12 cellular contexts compared by ENCODE assay signal in the genomic region with DNA sequence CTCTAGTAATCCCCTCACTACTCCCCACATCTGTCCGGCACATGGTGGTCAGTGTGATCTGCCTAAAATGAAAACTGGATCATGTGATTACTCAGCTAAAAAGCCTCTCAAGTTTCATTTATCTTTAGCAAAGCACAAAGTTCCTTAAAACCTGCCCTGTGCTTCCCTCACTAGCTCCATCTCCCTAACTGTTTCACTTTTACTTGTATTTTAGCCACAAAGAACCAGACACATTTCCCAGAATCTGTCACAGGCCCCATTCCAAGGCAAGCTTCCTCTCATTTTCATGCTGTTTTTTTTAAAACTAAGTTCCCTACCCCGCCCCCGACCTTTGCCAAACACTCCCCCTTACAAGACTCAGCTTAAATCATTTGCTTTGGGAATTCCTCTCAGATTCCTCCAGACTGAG. TPM values are rescaled to one million over a fixed set of nuclear protein-coding genes. Genes with fewer than 3 reads are reported as not detected.
DNase-seq lines count a peak whose midpoint lies in the region; ATAC-seq and TF ChIP-seq lines count a peak whose summit lies in the region.
"Had no signal": no experiment of that assay in that cellular context is flagged by ENCODE, and none has a peak within 500 bp of the region (broad histone marks: within the 10 kb centered on the region; RNA-seq: fewer than 3 reads in every experiment).

No MANE protein-coding gene starts in this region.

- BruUV-seq in MCF 10A (replicated peaks; lab: Mats Ljungman, UMichigan): no TSS peak

- intact Hi-C loops in breast epithelium (cut with DNase I; ENCODE audit: low total_unique reads) (no loop called here), MCF 10A (cut with micrococcal nuclease) (no loop called here), heart right ventricle (cut with DNase I) (no loop called here), vagina (cut with DNase I) (loop anchor here (10.0 kb wide), 1 partner anchor 265 kb away; a partner anchor contains a TSS), dorsolateral prefrontal cortex (cut with DNase I) (loop anchor here (10.0 kb wide), 2 partner anchors 235 to 265 kb away; a partner anchor contains a TSS)

- no peak overlapping the region for H3K27ac Mint-ChIP-seq in MCF 10A (ENCODE audit: low read depth, unreplicated experiment)

- H3K4me3 ChIP-seq in breast epithelium (no peak overlapping the region), heart right ventricle (peak overlapping the region in 1 of 10 donors; percentile 6), vagina (no peak overlapping the region), dorsolateral prefrontal cortex (no peak overlapping the region)

- H3K27me3 Mint-ChIP-seq in MCF 10A (ENCODE audit: insufficient read depth, unreplicated experiment): no peaks in the 10 kb centered on the region

- CTCF ChIA-PET in MCF 10A (lab: Yijun Ruan, JAX): interaction anchor here (0.7 kb wide), 1 partner anchor 89 kb away, joined by 3 read pairs; no protein-coding TSS in a partner anchor

- H3K36me3 Mint-ChIP-seq in MCF 10A (ENCODE audit: insufficient read depth, unreplicated experiment): no peaks in the 10 kb centered on the region

- H3K4me3 Mint-ChIP-seq in MCF 10A (ENCODE audit: unreplicated experiment): no peak overlapping the region

- H3K4me1 ChIP-seq in breast epithelium (no peaks in the 10 kb centered on the region), heart right ventricle (peaks cover 4 to 45% (median 10%) of the 10 kb centered on the region in 9 donors), vagina (peaks cover 7% of the 10 kb centered on the region)

- ATAC-seq in heart right ventricle (peak in 7 of 8 donors; percentile 71 to 91 (median 83)), omental fat pad (ENCODE audit: low FRiP score) (peak; percentile 81)
- ATAC-seq: activated CD4-positive, CD25-positive, alpha-beta regulatory T cell treated with anti-CD3 and anti-CD28 coated beads, Interleukin-2, amount 50 U/mL, for 24 hours had no signal

- no peaks in the 10 kb centered on the region for H3K9me3 Mint-ChIP-seq in MCF 10A (ENCODE audit: unreplicated experiment)

- peaks cover 22% of the 10 kb centered on the region for H3K4me1 Mint-ChIP-seq in MCF 10A (ENCODE audit: insufficient read depth, unreplicated experiment)

- H3K9me3 ChIP-seq in breast epithelium (no peaks in the 10 kb centered on the region), heart right ventricle (no peaks in the 10 kb centered on the region), vagina (no peaks in the 10 kb centered on the region)

- 51 to 61% methylated on average over 3 of the region's 3 CpGs for WGBS in heart right ventricle, 2 donors

- H3K36me3 ChIP-seq in breast epithelium (no peaks in the 10 kb centered on the region), heart right ventricle (no peaks in the 10 kb centered on the region), vagina (no peaks in the 10 kb centered on the region)

- POLR2A ChIA-PET in MCF 10A (lab: Yijun Ruan, JAX): no interaction called here

- TF ChIP-seq POLR2A in breast epithelium (IDR thresholded peaks at IDR 0.05) (no peak), vagina (IDR thresholded peaks at IDR 0.05) (no peak)

- TF ChIP-seq CTCF in breast epithelium (IDR thresholded peaks at IDR 0.05) (no peak), MCF 10A (IDR thresholded peaks at IDR 0.05; ENCODE audit: unreplicated experiment) (no peak), heart right ventricle (IDR thresholded peaks at IDR 0.05) (no peak), omental fat pad (IDR thresholded peaks at IDR 0.05) (no peak), vagina (IDR thresholded peaks at IDR 0.05) (no peak), dorsolateral prefrontal cortex (IDR thresholded peaks at IDR 0.05 in 54 of 56, conservative IDR thresholded peaks at IDR 0.05 in 2 of 56; ENCODE audit: low read depth in 1 of 56, partially characterized antibody in 56 of 56) (no peak)

- H3K27me3 ChIP-seq in breast epithelium (no peaks in the 10 kb centered on the region), heart right ventricle (peaks cover 0 to 2% (median 0%) of the 10 kb centered on the region in 7 donors), vagina (no peaks in the 10 kb centered on the region), dorsolateral prefrontal cortex (no peaks in the 10 kb centered on the region)

- H3K27ac ChIP-seq in breast epithelium (peak overlapping the region; percentile 52 to 89), heart right ventricle (peak overlapping the region in 9 of 10 donors; percentile 2 to 89 (median 59)), vagina (peak overlapping the region; percentile 28), dorsolateral prefrontal cortex (peak overlapping the region in 24 of 59 donors; percentile 7 to 79 (median 36))
- H3K27ac ChIP-seq: KMS-11 had no signal

- no peak for DNase-seq in breast epithelium (ENCODE audit: low spot score in 2 of 2)
- no peak for DNase-seq in MCF 10A (ENCODE audit: unreplicated experiment)
- DNase-seq in heart right ventricle: peak in 1 of 2 donors; percentile 77
- no peak for DNase-seq in omental fat pad (ENCODE audit: low spot score)
- DNase-seq in vagina (ENCODE audit: extremely low spot score in 2 of 2): peak in 1 of 2 donors; percentile 87
- no peak for DNase-seq in NCI-H526 treated with DMSO at 0.1 percent for 48 hours (lab: John Stamatoyannopoulos, UW)
- no peak for DNase-seq in dorsolateral prefrontal cortex
- DNase-seq in putamen (ENCODE audit: low spot score): no peak
- DNase-seq: NCI-H345, SHP77 had no signal

RNA-seq across cellular contexts. Expression of a gene that starts 8.9 kb away (rescaled TPM):
- total RNA-seq in breast epithelium (100 to 1,000 TPM in 1 of 3 donors, 10 to 100 TPM in 2; 60.4 to 112 (median 81.0) TPM), MCF 10A (2022) (160 and 234 TPM in 2 replicates), heart right ventricle (10 to 100 TPM; 61.7 to 95.6 (median 72.2) TPM), omental fat pad (100 to 1,000 TPM in 3 of 4 donors, 10 to 100 TPM in 1; 69.9 to 131 (median 110) TPM), vagina (73.4 TPM), dorsolateral prefrontal cortex (10 to 100 TPM; 28.4 to 54.8 (median 42.0) TPM)
- polyA plus RNA-seq in heart right ventricle: 10 to 100 TPM; 13.7 to 21.1 TPM

Comparison
In these comparisons a context has a peak if more than half of its experiments do, and no peak if none do; other contexts are left out.
1. intact Hi-C loops: an anchor here in vagina (10.0 kb wide) and dorsolateral prefrontal cortex (10.0 kb wide); none called in breast epithelium, MCF 10A and heart right ventricle.